26 cellular contexts compared by ENCODE assay signal in genomic region chr3:38616111-38616510, GRCh38. TPM values are rescaled to one million over a fixed set of nuclear protein-coding genes. Genes with fewer than 3 reads are reported as not detected.
DNase-seq lines count a peak whose midpoint lies in the region; ATAC-seq, FAIRE-seq and TF ChIP-seq lines count a peak whose summit lies in the region.
"Had no signal": no experiment of that assay in that cellular context is flagged by ENCODE, and none has a peak within 500 bp of the region (broad histone marks: within the 10 kb centered on the region; RNA-seq: fewer than 3 reads in every experiment).

No MANE protein-coding gene starts in this region.

- no peaks in the 10 kb centered on the region for H3K9me2 ChIP-seq in PC-9 (ENCODE audit: insufficient read depth)

- no peak overlapping the region for H3K4me3 Mint-ChIP-seq in stimulated activated effector memory CD8-positive, alpha-beta T cell treated with anti-CD3 and anti-CD28 coated beads, Interleukin-12 subunit alpha, Interleukin-12 subunit beta, amount 100 ng/mL, for 72 hours

- no peak overlapping the region for H2AFZ ChIP-seq in PC-9

- no peaks in the 10 kb centered on the region for H3K9me3 ChIP-seq in heart left ventricle
- no peaks in the 10 kb centered on the region for H3K9me3 ChIP-seq in PC-9 (ENCODE audit: insufficient read depth, low read depth)
- H3K9me3 ChIP-seq in lower lobe of right lung = no peaks in the 10 kb centered on the region
- H3K9me3 ChIP-seq: A549, BE2C had no signal

- H3K4me2 ChIP-seq in PC-9 = no peak overlapping the region
- H3K4me2 ChIP-seq: A549 had no signal

- H3K9me3 Mint-ChIP-seq in stimulated activated effector memory CD8-positive, alpha-beta T cell treated with anti-CD3 and anti-CD28 coated beads, Interleukin-12 subunit alpha, Interleukin-12 subunit beta, amount 100 ng/mL, for 72 hours = no peaks in the 10 kb centered on the region

- no peaks in the 10 kb centered on the region for H4K20me1 ChIP-seq in PC-9 (ENCODE audit: insufficient read depth)

- DNase-seq in bronchial epithelial cell (ENCODE audit: low read depth) (no peak), heart left ventricle (peak in 4 of 5 donors; percentile 64 to 84 (median 73)), myocyte (ENCODE audit: low read depth) (peak; percentile 77), PC-9 (no peak), lower lobe of right lung (no peak)
- no peak for DNase-seq in stimulated activated effector memory CD8-positive, alpha-beta T cell treated with anti-CD3 and anti-CD28 coated beads, Interleukin-12 subunit alpha, Interleukin-12 subunit beta, amount 100 ng/mL, for 72 hours (ENCODE audit: low spot score in 2 of 2)
- no peak for DNase-seq in stimulated activated CD4-positive, alpha-beta T cell treated with anti-CD3 and anti-CD28 coated beads, Interleukin-2, amount 100 ng/mL, for 24 hours
- DNase-seq: BE2C, DMS53, GDM1, KG1, NCI-H1092 treated with DMSO at 0.1 percent for 48 hours, NCI-H1436 treated with DMSO at 0.1 percent for 48 hours, NCI-H2029 treated with DMSO at 0.1 percent for 48 hours, NCI-H2171, NCI-H345, NCI-H524 treated with DMSO at 0.1 percent for 48 hours, OCI-M1 had no signal

- POLR2A ChIA-PET in PC-9 (lab: Charles Lee; ENCODE audit: unreplicated experiment) = no interaction called here

- TF ChIP-seq CTCF in bronchial epithelial cell (IDR thresholded peaks at IDR 0.05; ENCODE audit: insufficient read depth, low read length, severe bottlenecking) (no peak), heart left ventricle (IDR thresholded peaks at IDR 0.05) (peak in 1 of 12 donors; percentile 7), PC-9 (conservative IDR thresholded peaks at IDR 0.05) (no peak), lower lobe of right lung (IDR thresholded peaks at IDR 0.05) (no peak)

- H3K79me2 ChIP-seq in PC-9 (ENCODE audit: low read depth) = no peaks in the 10 kb centered on the region

- no peaks in the 10 kb centered on the region for H3K36me3 Mint-ChIP-seq in stimulated activated effector memory CD8-positive, alpha-beta T cell treated with anti-CD3 and anti-CD28 coated beads, Interleukin-12 subunit alpha, Interleukin-12 subunit beta, amount 100 ng/mL, for 72 hours

- H3K4me1 ChIP-seq in heart left ventricle (peaks cover 0 to 61% (median 31%) of the 10 kb centered on the region in 12 donors), PC-9 (replicated peaks; ENCODE audit: insufficient read depth) (no peaks in the 10 kb centered on the region), lower lobe of right lung (no peaks in the 10 kb centered on the region)
- H3K4me1 ChIP-seq: A549, BE2C had no signal

- FAIRE-seq in bronchial epithelial cell (lab: Jason Lieb, UNC) = peak; percentile 95
- FAIRE-seq: A549, D721Med, GM18507, H1 had no signal

- peak overlapping the region; percentile 8 for H3K27ac Mint-ChIP-seq in stimulated activated effector memory CD8-positive, alpha-beta T cell treated with anti-CD3 and anti-CD28 coated beads, Interleukin-12 subunit alpha, Interleukin-12 subunit beta, amount 100 ng/mL, for 72 hours

- no peaks in the 10 kb centered on the region for H3K27me3 ChIP-seq in bronchial epithelial cell (ENCODE audit: control insufficient read depth, insufficient read depth, low read length)
- H3K27me3 ChIP-seq in heart left ventricle = no peaks in the 10 kb centered on the region
- peaks cover 78% of the 10 kb centered on the region for H3K27me3 ChIP-seq in PC-9 (ENCODE audit: insufficient read depth, low read depth)
- H3K27me3 ChIP-seq in lower lobe of right lung (ENCODE audit: low read depth) = no peaks in the 10 kb centered on the region
- H3K27me3 ChIP-seq: BE2C had no signal

- CTCF ChIA-PET in PC-9 (lab: Charles Lee) = no interaction called here

- H3K4me1 Mint-ChIP-seq in stimulated activated effector memory CD8-positive, alpha-beta T cell treated with anti-CD3 and anti-CD28 coated beads, Interleukin-12 subunit alpha, Interleukin-12 subunit beta, amount 100 ng/mL, for 72 hours = no peaks in the 10 kb centered on the region

- no peak for TF ChIP-seq POLR2A in heart left ventricle (IDR thresholded peaks at IDR 0.05)

- H3F3A ChIP-seq in PC-9 (ENCODE audit: insufficient read depth, low read depth) = no peaks in the 10 kb centered on the region

- H3K36me3 ChIP-seq in bronchial epithelial cell (ENCODE audit: control insufficient read depth, insufficient read depth, low read length) = no peaks in the 10 kb centered on the region
- peaks cover 0 to 37% (median 0%) of the 10 kb centered on the region in 9 donors for H3K36me3 ChIP-seq in heart left ventricle
- H3K36me3 ChIP-seq in PC-9 (ENCODE audit: low read depth) = no peaks in the 10 kb centered on the region
- H3K36me3 ChIP-seq in lower lobe of right lung = no peaks in the 10 kb centered on the region
- H3K36me3 ChIP-seq: BE2C had no signal

- BruUV-seq in PC-9 (replicated peaks; lab: Mats Ljungman, UMichigan) = no TSS peak

- ATAC-seq in heart left ventricle = peak; percentile 76 to 94 (median 84)
- no peak for ATAC-seq in stimulated activated effector memory CD8-positive, alpha-beta T cell treated with anti-CD3 and anti-CD28 coated beads, Interleukin-12 subunit alpha, Interleukin-12 subunit beta, amount 100 ng/mL, for 72 hours
- ATAC-seq in GM21737 (IDR thresholded peaks at IDR 0.05; ENCODE audit: unreplicated experiment) = no peak
- ATAC-seq in lower lobe of right lung = no peak
- ATAC-seq: HCT116 had no signal

- H3K4me3 ChIP-seq in bronchial epithelial cell (ENCODE audit: low read depth, low read length) (no peak overlapping the region), heart left ventricle (no peak overlapping the region), PC-9 (no peak overlapping the region), lower lobe of right lung (no peak overlapping the region)
- H3K4me3 ChIP-seq: A549 had no signal

- intact Hi-C loops in heart left ventricle (cut with DNase I) (loop anchor here in 1 of 10 donors (2.0 kb wide), 1 partner anchor 29 kb away; no protein-coding TSS in a partner anchor), PC-9 (cut with micrococcal nuclease; ENCODE audit: unreplicated experiment) (no loop called here), lower lobe of right lung (cut with DNase I) (no loop called here)

- 0 to 20% (median 14%) methylated on average over 1 of the region's 1 CpG for WGBS in heart left ventricle, 4 donors

- H3K27ac ChIP-seq in heart left ventricle (peak overlapping the region; percentile 37 to 95 (median 78)), PC-9 (no peak overlapping the region), lower lobe of right lung (no peak overlapping the region)
- H3K27ac ChIP-seq: A549, HL-60 had no signal

RNA-seq across cellular contexts. Expression of gene SCN5A, which starts 33.4 kb away (rescaled TPM):
- total RNA-seq in bronchial epithelial cell = under 0.01 TPM in 1 of 2 replicates, not detected in the other
- total RNA-seq in heart left ventricle = 100 to 1,000 TPM; 133 to 242 (median 198) TPM
- polyA plus RNA-seq in heart left ventricle = 10 to 100 TPM; 88.4 to 92.5 TPM
- total RNA-seq in myocyte = 72.3 and 194 TPM in 2 replicates
- 57.6 TPM for polyA plus RNA-seq in myocyte (2012)
- total RNA-seq in PC-9 (2021) = 3.0 and 4.7 TPM in 2 replicates
- total RNA-seq in lower lobe of right lung = 0.24 TPM
- total RNA-seq: HT-29 had no signal

Comparison
In these comparisons a context has a peak if more than half of its experiments do, and no peak if none do; other contexts are left out.
1. DNase-seq: peak in heart left ventricle (4 of 5) and myocyte (single experiment); none in bronchial epithelial cell (single experiment), stimulated activated effector memory CD8-positive, alpha-beta T cell treated with anti-CD3 and anti-CD28 coated beads, Interleukin-12 subunit alpha, Interleukin-12 subunit beta, amount 100 ng/mL, for 72 hours (0 of 2), PC-9 (0 of 2), lower lobe of right lung (single experiment) and stimulated activated CD4-positive, alpha-beta T cell treated with anti-CD3 and anti-CD28 coated beads, Interleukin-2, amount 100 ng/mL, for 24 hours (0 of 2).
2. ATAC-seq: peak in heart left ventricle (4 of 4); none in stimulated activated effector memory CD8-positive, alpha-beta T cell treated with anti-CD3 and anti-CD28 coated beads, Interleukin-12 subunit alpha, Interleukin-12 subunit beta, amount 100 ng/mL, for 72 hours (single experiment), GM21737 (single experiment) and lower lobe of right lung (0 of 2).
3. H3K27ac ChIP-seq: peak in heart left ventricle (12 of 12); none in PC-9 (single experiment) and lower lobe of right lung (single experiment).
4. RNA of gene SCN5A, which starts 33.4 kb away (total RNA-seq): 133 to 242 TPM in heart left ventricle and 72.3 to 194 TPM in myocyte; 3.0 to 4.7 TPM in PC-9, 0.24 TPM in lower lobe of right lung (single experiment) and under 0.01 TPM in bronchial epithelial cell; every median in the first group is over 10 times any median in the second.